30 cellular contexts compared by ENCODE assay signal in genomic region chr6:160659562-160659961, GRCh38. TPM values are rescaled to one million over a fixed set of nuclear protein-coding genes. Genes with fewer than 3 reads are reported as not detected.
"Had no signal": no experiment of that assay in that cellular context is flagged by ENCODE, and none has a peak within 500 bp of the region (broad histone marks: within the 10 kb centered on the region; RNA-seq: fewer than 3 reads in every experiment).

No MANE protein-coding gene starts in this region.

- H3K4me1 Mint-ChIP-seq: stimulated activated memory B cell treated with anti-CD40 and anti-IgM and Interleukin-4, amounts not matched to agents 10 μg/mL and 1 μg/mL and 100 μg/mL, for 72 hours; stimulated activated naive B cell treated with anti-CD40 and anti-IgM and Interleukin-4, amounts not matched to agents 10 μg/mL and 1 μg/mL and 100 μg/mL, for 72 hours; stimulated activated naive CD8-positive, alpha-beta T cell treated with anti-CD3 and anti-CD28 coated beads, Interleukin-15, amount 100 ng/mL, for 72 hours had no signal

- H3K9me3 ChIP-seq: suprapubic skin, testis, thoracic aorta, thyroid gland, tibial artery, transverse colon, upper lobe of right lung, uterus, vagina had no signal

- DNase-seq: stimulated activated CD4-positive, alpha-beta T cell treated with anti-CD3 and anti-CD28 coated beads, Interleukin-2, amount 100 ng/mL, for 48 hours; stimulated activated CD4-positive, alpha-beta T cell treated with anti-CD3 and anti-CD28 coated beads, Interleukin-4, amount 100 ng/mL, for 1 hour; stimulated activated CD4-positive, alpha-beta T cell treated with anti-CD3 and anti-CD28 coated beads, Interleukin-4, amount 100 ng/mL, for 24 hours; stimulated activated CD4-positive, alpha-beta T cell treated with anti-CD3 and anti-CD28 coated beads, Interleukin-4, amount 100 ng/mL, for 4 hours; stimulated activated CD8-positive, alpha-beta memory T cell treated with anti-CD3 and anti-CD28 coated beads, Interleukin-4, amount 100 ng/mL, for 48 hours; stimulated activated naive B cell treated with anti-CD40 and anti-IgM and Interleukin-4, amounts not matched to agents 10 μg/mL and 1 μg/mL and 100 μg/mL, for 72 hours; stimulated activated naive CD4-positive, alpha-beta T cell; stimulated activated naive CD4-positive, alpha-beta T cell treated with Interleukin-2 at 50 U/mL for 16 hours; stimulated activated naive CD8-positive, alpha-beta T cell treated with anti-CD3 and anti-CD28 coated beads, Interleukin-15, amount 100 ng/mL, for 72 hours; stimulated activated naive CD8-positive, alpha-beta T cell treated with anti-CD3 and anti-CD28 coated beads, Interleukin-15, Interleukin-2, amounts not matched to agents 100 U/mL and 50 U/mL, for 24 hours; stomach; substantia nigra; testis; thyroid gland; tibial artery; transverse colon; trophoblast cell; upper lobe of left lung; upper lobe of right lung; uterus had no signal

- H3K36me3 Mint-ChIP-seq: stimulated activated memory B cell treated with anti-CD40 and anti-IgM and Interleukin-4, amounts not matched to agents 10 μg/mL and 1 μg/mL and 100 μg/mL, for 72 hours; stimulated activated naive B cell treated with anti-CD40 and anti-IgM and Interleukin-4, amounts not matched to agents 10 μg/mL and 1 μg/mL and 100 μg/mL, for 72 hours; type B pancreatic cell had no signal

- H3K4me3 ChIP-seq: stomach, suprapubic skin, testis, thoracic aorta, thyroid gland, tibial artery, tibial nerve, transverse colon, upper lobe of left lung, upper lobe of right lung, uterus, vagina had no signal

- H3K27ac Mint-ChIP-seq: stimulated activated memory B cell treated with anti-CD40 and anti-IgM and Interleukin-4, amounts not matched to agents 10 μg/mL and 1 μg/mL and 100 μg/mL, for 72 hours; stimulated activated naive B cell treated with anti-CD40 and anti-IgM and Interleukin-4, amounts not matched to agents 10 μg/mL and 1 μg/mL and 100 μg/mL, for 72 hours; stimulated activated naive CD8-positive, alpha-beta T cell treated with anti-CD3 and anti-CD28 coated beads, Interleukin-15, amount 100 ng/mL, for 72 hours; stimulated activated naive CD8-positive, alpha-beta T cell treated with anti-CD3 and anti-CD28 coated beads, Interleukin-15, Interleukin-2, amounts not matched to agents 100 ng/mL and 50 ng/mL, for 24 hours; type B pancreatic cell had no signal

- H3K9me3 Mint-ChIP-seq: stimulated activated naive CD8-positive, alpha-beta T cell treated with anti-CD3 and anti-CD28 coated beads, Interleukin-15, Interleukin-2, amounts not matched to agents 100 ng/mL and 50 ng/mL, for 24 hours had no signal

- ATAC-seq: stimulated activated memory B cell treated with anti-CD40 and anti-IgM and Interleukin-4, amounts not matched to agents 10 μg/mL and 1 μg/mL and 100 μg/mL, for 72 hours; stimulated activated naive B cell treated with anti-CD40 and anti-IgM and Interleukin-4, amounts not matched to agents 10 μg/mL and 1 μg/mL and 100 μg/mL, for 72 hours; stimulated activated naive CD8-positive, alpha-beta T cell treated with anti-CD3 and anti-CD28 coated beads, Interleukin-15, amount 100 ng/mL, for 72 hours; stimulated activated naive CD8-positive, alpha-beta T cell treated with anti-CD3 and anti-CD28 coated beads, Interleukin-15, Interleukin-2, amounts not matched to agents 100 U/mL and 50 U/mL, for 24 hours; upper lobe of right lung had no signal

- H3K27ac ChIP-seq: stomach, suprapubic skin, testis, thoracic aorta, thyroid gland, tibial artery, tibial nerve, transverse colon, upper lobe of left lung, upper lobe of right lung, uterus, vagina had no signal

- H3K4me1 ChIP-seq: stomach, suprapubic skin, testis, thyroid gland, tibial artery, tibial nerve, transverse colon, upper lobe of left lung, upper lobe of right lung, uterus, vagina had no signal

- H3K36me3 ChIP-seq: stomach, suprapubic skin, thoracic aorta, thyroid gland, tibial artery, tibial nerve, transverse colon, upper lobe of left lung, upper lobe of right lung, uterus, vagina had no signal

- H3K4me3 Mint-ChIP-seq: stimulated activated memory B cell treated with anti-CD40 and anti-IgM and Interleukin-4, amounts not matched to agents 10 μg/mL and 1 μg/mL and 100 μg/mL, for 72 hours; stimulated activated naive B cell treated with anti-CD40 and anti-IgM and Interleukin-4, amounts not matched to agents 10 μg/mL and 1 μg/mL and 100 μg/mL, for 72 hours; stimulated activated naive CD8-positive, alpha-beta T cell treated with anti-CD3 and anti-CD28 coated beads, Interleukin-15, amount 100 ng/mL, for 72 hours; stimulated activated naive CD8-positive, alpha-beta T cell treated with anti-CD3 and anti-CD28 coated beads, Interleukin-15, Interleukin-2, amounts not matched to agents 100 ng/mL and 50 ng/mL, for 24 hours; type B pancreatic cell had no signal

- H3K27me3 ChIP-seq: stomach, suprapubic skin, testis, thyroid gland, tibial artery, tibial nerve, transverse colon, upper lobe of left lung, upper lobe of right lung, uterus, vagina had no signal

RNA-seq across cellular contexts. Expression of gene LPA, which starts 4.5 kb away (rescaled TPM):
- total RNA-seq: stomach, subcutaneous adipose tissue, suprapubic skin, thoracic aorta, upper lobe of right lung had no signal

RNA-seq across cellular contexts. Expression of gene PLG, which starts 42.5 kb away (rescaled TPM):
- total RNA-seq: subcutaneous adipose tissue, temporal lobe, thoracic aorta, thyroid gland, transverse colon, upper lobe of right lung, urinary bladder, uterus, vagina had no signal
